Comparison of ENCODE assay signal across 14 cellular contexts in genomic region chr10:88949912-88950664, GRCh38. TPM values are rescaled to one million over a fixed set of nuclear protein-coding genes. Genes with fewer than 3 reads are reported as not detected.
DNase-seq lines count a peak whose midpoint lies in the region; ATAC-seq and TF ChIP-seq lines count a peak whose summit lies in the region.
"Had no signal": no experiment of that assay in that cellular context is flagged by ENCODE, and none has a peak within 500 bp of the region (broad histone marks: within the 10 kb centered on the region; RNA-seq: fewer than 3 reads in every experiment).

No MANE protein-coding gene starts in this region.

- H3K79me2 ChIP-seq in osteoblast (ENCODE audit: insufficient read depth, low read length): peaks cover 32% of the 10 kb centered on the region

- H3K9me3 ChIP-seq in right atrium auricular region (no peaks in the 10 kb centered on the region), duodenal mucosa (ENCODE audit: control insufficient read depth in 1 of 2, low read length in 2 of 2) (no peaks in the 10 kb centered on the region), osteoblast (ENCODE audit: low read depth, low read length) (no peaks in the 10 kb centered on the region), aorta (ENCODE audit: control insufficient read depth, low read length) (no peaks in the 10 kb centered on the region)

- H3K36me3 ChIP-seq in right atrium auricular region (peaks cover 43% of the 10 kb centered on the region), duodenal mucosa (ENCODE audit: control insufficient read depth in 1 of 2, insufficient read depth in 2 of 2, low read length in 2 of 2) (no peaks in the 10 kb centered on the region), osteoblast (ENCODE audit: insufficient read depth, low read length) (peaks cover 15% of the 10 kb centered on the region), aorta (ENCODE audit: control insufficient read depth in 1 of 2, insufficient read depth in 2 of 2, low read length in 1 of 2) (peaks cover 0 to 8% of the 10 kb centered on the region in 2 donors)

- TF ChIP-seq CTCF in right atrium auricular region (IDR thresholded peaks at IDR 0.05) (no peak), osteoblast (IDR thresholded peaks at IDR 0.05; ENCODE audit: extremely low read depth, low read depth, low read length) (no peak), GM13977 (IDR thresholded peaks at IDR 0.05; ENCODE audit: extremely low read depth, insufficient read depth, missing control alignments) (no peak)

- H3K4me2 ChIP-seq in osteoblast (ENCODE audit: insufficient read depth, low read length): peak overlapping the region; percentile 77

- H3K9ac ChIP-seq in duodenal mucosa (ENCODE audit: low read depth in 1 of 2, low read length in 2 of 2): no peak overlapping the region

- H3K27me3 ChIP-seq in right atrium auricular region (no peaks in the 10 kb centered on the region), duodenal mucosa (ENCODE audit: control insufficient read depth in 1 of 2, insufficient read depth in 2 of 2, low read length in 2 of 2) (no peaks in the 10 kb centered on the region), osteoblast (ENCODE audit: insufficient read depth, low read length) (no peaks in the 10 kb centered on the region), aorta (ENCODE audit: control insufficient read depth in 1 of 2, insufficient read depth in 2 of 2, low read length in 1 of 2) (no peaks in the 10 kb centered on the region)

- H3K4me1 ChIP-seq in right atrium auricular region (peaks cover 0 to 46% of the 10 kb centered on the region in 2 donors), duodenal mucosa (ENCODE audit: control insufficient read depth in 1 of 2, insufficient read depth in 2 of 2, low read length in 2 of 2) (no peaks in the 10 kb centered on the region), osteoblast (ENCODE audit: insufficient read depth, low read length) (peaks cover 45% of the 10 kb centered on the region), aorta (ENCODE audit: control insufficient read depth in 1 of 2, insufficient read depth in 2 of 2, low read length in 2 of 2) (peaks cover 0 to 1% of the 10 kb centered on the region in 2 donors)

- peak overlapping the region; percentile 45 for H2AFZ ChIP-seq in osteoblast (ENCODE audit: low read length)

- DNase-seq in right atrium auricular region (ENCODE audit: low spot score) (no peak), Right ventricle myocardium superior (no peak), osteoblast (ENCODE audit: insufficient read length, low spot score, missing footprints) (no peak), aorta (no peak), GM13977 (ENCODE audit: low spot score) (no peak), NCI-H510A (lab: John Stamatoyannopoulos, UW) (no peak)
- DNase-seq: activated naive CD4-positive, alpha-beta T cell treated with anti-CD3 and anti-CD28 coated beads, Interleukin-2, amount 50 U/mL, for 16 hours; effector CD8-positive, alpha-beta T cell; GDM1; naive thymus-derived CD8-positive, alpha-beta T cell; NCI-H1436 treated with DMSO at 0.1 percent for 48 hours; stimulated activated CD4-positive, alpha-beta T cell treated with anti-CD3 and anti-CD28 coated beads, Interleukin-4, amount 100 ng/mL, for 1 hour had no signal

- H3K4me3 ChIP-seq in right atrium auricular region (peak overlapping the region; percentile 53 to 57), duodenal mucosa (ENCODE audit: low read depth in 1 of 2, low read length in 2 of 2) (peak overlapping the region in 1 of 2 donors; percentile 24), osteoblast (ENCODE audit: insufficient read depth, low read length) (peak overlapping the region; percentile 63), aorta (ENCODE audit: low read length in 2 of 2) (peak overlapping the region; percentile 99 to 100)

- no peaks in the 10 kb centered on the region for H4K20me1 ChIP-seq in osteoblast (ENCODE audit: insufficient read depth, low read length)

- H3K27ac ChIP-seq in right atrium auricular region: peak overlapping the region; percentile 79 to 93
- peak overlapping the region; percentile 70 for H3K27ac ChIP-seq in duodenal mucosa (ENCODE audit: low read depth, low read length)
- H3K27ac ChIP-seq in osteoblast (ENCODE audit: low read depth, low read length): peak overlapping the region; percentile 78
- peak overlapping the region; percentile 86 to 96 for H3K27ac ChIP-seq in aorta (ENCODE audit: low read depth in 1 of 2, low read length in 2 of 2)

- 3 to 7% methylated on average over 3 of the region's 3 CpGs for WGBS in aorta, 2 donors

- intact Hi-C loops in Right ventricle myocardium superior (cut with DNase I): no loop called here
- intact Hi-C loops in aorta (cut with DNase I): no loop called here

- no peak for ATAC-seq in Right ventricle myocardium superior (ENCODE audit: poor library complexity)
- ATAC-seq in aorta (ENCODE audit: low FRiP score): no peak
- no peak for ATAC-seq in HG03108 (IDR thresholded peaks at IDR 0.05; ENCODE audit: unreplicated experiment)
- ATAC-seq: naive thymus-derived CD8-positive, alpha-beta T cell had no signal

- in situ Hi-C loops in GM13977 (cut with MboI; ENCODE audit: low pct_unique_long_range_greater_than_20kb, low sequenced_read_pairs, unreplicated experiment): loop anchor here (10.0 kb wide), 1 partner anchor 65 kb away; no protein-coding TSS in a partner anchor

RNA-seq across cellular contexts. Expression of gene ACTA2, which starts 2.5 kb away (rescaled TPM):
- total RNA-seq in right atrium auricular region (1,000 to 10,000 TPM in 1 of 2 donors, 100 to 1,000 TPM in 1; 934 to 1,936 TPM), Right ventricle myocardium superior (74.5 TPM), osteoblast (501 and 855 TPM in 2 replicates), aorta (1,000 to 10,000 TPM; 3,684 to 9,611 TPM)
- 1,000 to 10,000 TPM; 3,163 to 4,826 TPM for polyA plus RNA-seq in aorta

RNA-seq across cellular contexts. Expression of gene FAS, which starts 40.5 kb away (rescaled TPM):
- total RNA-seq in right atrium auricular region: 10 to 100 TPM in 1 of 2 donors, 1 to 10 TPM in 1; 8.0 to 12.2 TPM
- 3.8 TPM for total RNA-seq in Right ventricle myocardium superior
- 49.6 and 62.5 TPM in 2 replicates for total RNA-seq in osteoblast
- total RNA-seq in aorta: 10 to 100 TPM; 27.4 to 28.5 TPM
- 10 to 100 TPM in 1 of 2 donors, 1 to 10 TPM in 1; 9.5 to 28.5 TPM for polyA plus RNA-seq in aorta
